ENCODE assay signal across 8 cellular contexts in the genomic region with DNA sequence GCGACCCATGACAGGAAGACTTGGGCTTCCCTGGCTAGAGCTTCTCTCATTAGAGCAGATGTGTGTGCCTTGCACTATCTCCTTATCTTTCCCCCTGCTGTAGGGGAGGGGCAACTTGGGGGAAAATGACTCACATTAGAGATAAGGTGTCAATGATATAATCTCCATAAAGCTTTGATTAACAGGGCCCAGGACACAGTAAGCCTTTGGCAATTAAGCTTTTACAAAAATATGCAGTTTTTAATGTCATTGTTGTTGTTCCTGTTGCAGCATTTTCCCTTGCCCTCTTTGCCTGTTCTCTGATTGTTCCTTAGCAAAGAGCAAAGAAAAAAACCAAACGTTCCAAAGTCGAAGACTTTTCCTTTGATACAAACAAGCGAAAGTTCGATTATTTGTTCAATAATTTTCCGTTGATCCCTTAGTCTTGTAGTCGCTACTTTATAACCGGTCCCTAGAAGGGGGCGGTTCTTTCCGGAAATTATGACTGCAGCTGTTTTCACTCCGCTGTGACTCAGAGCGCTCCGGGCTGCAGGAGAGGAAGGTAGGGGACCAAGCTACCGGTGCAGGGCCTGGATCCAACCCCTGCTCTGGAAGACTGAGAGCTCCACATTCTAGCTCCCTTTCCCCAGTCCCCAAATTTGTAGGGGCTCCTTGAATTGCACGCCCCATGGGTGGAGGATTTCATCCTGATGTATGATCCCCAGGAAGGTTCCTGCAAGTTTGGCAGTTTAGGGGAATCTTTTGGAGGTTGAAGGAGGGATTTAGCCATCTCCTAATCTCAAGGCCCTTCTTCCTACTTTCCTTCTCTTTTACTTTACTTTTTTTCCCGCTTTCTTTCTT. TPM values are rescaled to one million over a fixed set of nuclear protein-coding genes. Genes with fewer than 3 reads are reported as not detected.
DNase-seq lines count a peak whose midpoint lies in the region; ATAC-seq and TF ChIP-seq lines count a peak whose summit lies in the region.

Gene VWA5A (plus strand): TSS at position 509 of the 840 bp plus-strand sequence. CDS start 2,062 bp downstream, outside the sequence.

- H3K9me3 ChIP-seq in neural progenitor cell (ENCODE audit: low read depth) (no peaks in the 10 kb centered on the region), stomach smooth muscle (ENCODE audit: control insufficient read depth in 2 of 2, low read length in 2 of 2) (no peaks in the 10 kb centered on the region)

- no peaks in the 10 kb centered on the region for H3K4me1 ChIP-seq in foreskin keratinocyte
- peaks cover 10% of the 10 kb centered on the region for H3K4me1 ChIP-seq in neural progenitor cell
- peaks cover 9% of the 10 kb centered on the region for H3K4me1 ChIP-seq in stomach smooth muscle (ENCODE audit: control insufficient read depth, insufficient read depth, low read length)

- H3K27me3 ChIP-seq in foreskin keratinocyte: no peaks in the 10 kb centered on the region
- H3K27me3 ChIP-seq in neural progenitor cell: no peaks in the 10 kb centered on the region
- H3K27me3 ChIP-seq in stomach smooth muscle (ENCODE audit: control insufficient read depth in 1 of 2, insufficient read depth in 2 of 2, low read length in 2 of 2): no peaks in the 10 kb centered on the region

- H3K79me2 ChIP-seq in neural progenitor cell (ENCODE audit: low read depth): no peaks in the 10 kb centered on the region

- TF ChIP-seq CTCF in RWPE1 (conservative IDR thresholded peaks at IDR 0.05; ENCODE audit: low read depth) (no peak), foreskin keratinocyte (conservative IDR thresholded peaks at IDR 0.05) (no peak), neural progenitor cell (IDR thresholded peaks at IDR 0.05) (no peak)

- H3K36me3 ChIP-seq in neural progenitor cell: no peaks in the 10 kb centered on the region
- peaks cover 15 to 16% of the 10 kb centered on the region in 2 donors for H3K36me3 ChIP-seq in stomach smooth muscle (ENCODE audit: control insufficient read depth in 2 of 2, insufficient read depth in 2 of 2, low read length in 2 of 2)

- CTCF ChIA-PET in RWPE1 (lab: Yijun Ruan, JAX): no interaction called here

- H3F3A ChIP-seq in neural progenitor cell (ENCODE audit: low read depth): no peaks in the 10 kb centered on the region

- H3K9me3 Mint-ChIP-seq in neural progenitor cell: no peaks in the 10 kb centered on the region

- no peaks in the 10 kb centered on the region for H4K20me1 ChIP-seq in neural progenitor cell (ENCODE audit: low read depth)

- DNase-seq in DMS 273 (lab: John Stamatoyannopoulos, UW; ENCODE audit: unreplicated experiment) (peak; percentile 83), HS-5 (ENCODE audit: low read depth) (peak; percentile 63), RWPE1 (ENCODE audit: low spot score) (peak; percentile 86), foreskin keratinocyte (peak; percentile 75 to 90), neural progenitor cell (ENCODE audit: low spot score) (peak; percentile 76)
- DNase-seq in activated naive CD4-positive, alpha-beta T cell (lab: John Stamatoyannopoulos, UW): peak; percentile 18 to 62 (median 40)

- H3K9ac ChIP-seq in neural progenitor cell (peak within 1 kb of the TSS; percentile 16), stomach smooth muscle (ENCODE audit: low read length in 2 of 2) (peak within 1 kb of the TSS; percentile 72 to 82)

- peak within 1 kb of the TSS; percentile 95 for H3K4me3 Mint-ChIP-seq in neural progenitor cell

- H3K27ac Mint-ChIP-seq in neural progenitor cell: peak within 1 kb of the TSS; percentile 87

- H3K4me3 ChIP-seq in neural progenitor cell (peak within 1 kb of the TSS; percentile 64), stomach smooth muscle (ENCODE audit: low read length in 2 of 2) (peak within 1 kb of the TSS; percentile 85 to 98)

- peaks cover 21% of the 10 kb centered on the region for H3K36me3 Mint-ChIP-seq in neural progenitor cell

- H3K4me1 Mint-ChIP-seq in neural progenitor cell: peaks cover 22% of the 10 kb centered on the region

- POLR2A ChIA-PET in RWPE1 (lab: Yijun Ruan, JAX; ENCODE audit: low non-redundant PET): no interaction called here

- H3K27ac ChIP-seq in RWPE1 (no peak within 1 kb of the TSS), foreskin keratinocyte (no peak within 1 kb of the TSS), neural progenitor cell (no peak within 1 kb of the TSS), stomach smooth muscle (ENCODE audit: low read length) (peak within 1 kb of the TSS; percentile 32)

- peaks cover 3% of the 10 kb centered on the region for H3K27me3 Mint-ChIP-seq in neural progenitor cell (ENCODE audit: insufficient read depth, low read depth)

- H3K4me2 ChIP-seq in neural progenitor cell: peak within 1 kb of the TSS; percentile 82

- H2AFZ ChIP-seq in neural progenitor cell (replicated peaks): peak within 1 kb of the TSS; percentile 81

- peak; percentile 100 for ATAC-seq in GM21360 (IDR thresholded peaks at IDR 0.05; ENCODE audit: unreplicated experiment)
- peak; percentile 100 for ATAC-seq in foreskin keratinocyte

RNA-seq across cellular contexts. Expression of gene VWA5A, which starts in this region (rescaled TPM):
- total RNA-seq in foreskin keratinocyte (14.3 and 20.0 TPM in 2 replicates), neural progenitor cell (ENCODE audit: low replicate concordance) (24.5 and 27.3 TPM in 2 replicates)
- 10.1 and 12.5 TPM in 2 replicates for polyA plus RNA-seq in foreskin keratinocyte
